26 cellular contexts compared by ENCODE assay signal in genomic region chr7:52271663-52272062, GRCh38.
"Had no signal": no experiment of that assay in that cellular context is flagged by ENCODE, and none has a peak within 500 bp of the region (broad histone marks: within the 10 kb centered on the region; RNA-seq: fewer than 3 reads in every experiment).

No MANE protein-coding gene starts in this region.

- H3K27me3 ChIP-seq: foreskin keratinocyte, heart right ventricle, sigmoid colon, thyroid gland, upper lobe of right lung had no signal

- H3K36me3 ChIP-seq: heart right ventricle, sigmoid colon, thyroid gland, upper lobe of right lung had no signal

- H3K27ac ChIP-seq: foreskin keratinocyte, heart right ventricle, parathyroid adenoma, psoas muscle, sigmoid colon, thyroid gland, upper lobe of right lung had no signal

- H3K9ac ChIP-seq: parathyroid adenoma had no signal

- H3K4me3 ChIP-seq: heart right ventricle, psoas muscle, sigmoid colon, smooth muscle cell, thyroid gland, upper lobe of right lung had no signal

- DNase-seq: activated CD4-positive, alpha-beta memory T cell treated with anti-CD3 and anti-CD28 coated beads, Interleukin-2, amount 10 ng/mL, durations not matched to agents 7 days and 5 days; activated CD4-positive, alpha-beta T cell treated with anti-CD3 and anti-CD28 coated beads for 1 hour; activated CD4-positive, alpha-beta T cell treated with anti-CD3 and anti-CD28 coated beads, Interleukin-2, amount 10 ng/mL, durations not matched to agents 7 days and 5 days; activated CD8-positive, alpha-beta memory T cell treated with anti-CD3 and anti-CD28 coated beads, Interleukin-2, amount 50 U/mL, for 48 hours; activated gamma-delta T cell treated with Interleukin-2 at 50 U/mL for 16 hours; activated naive CD4-positive, alpha-beta T cell treated with anti-CD3 and anti-CD28 coated beads, Interleukin-2, amount 50 U/mL, for 16 hours; activated T-cell treated with anti-CD3 and anti-CD28 coated beads, Interleukin-2, amount 50 U/mL, for 24 hours; amniotic stem cell; caudate nucleus; cortex of kidney; foreskin keratinocyte; heart right ventricle; naive thymus-derived CD4-positive, alpha-beta T cell; nucleus accumbens; psoas muscle; sigmoid colon; stimulated activated CD4-positive, alpha-beta T cell treated with anti-CD3 and anti-CD28 coated beads, Interleukin-1b, Interleukin-23, amount 100 ng/mL, for 48 hours; stimulated activated CD4-positive, alpha-beta T cell treated with anti-CD3 and anti-CD28 coated beads, Interleukin-4, amount 100 ng/mL, for 4 hours; stimulated activated CD8-positive, alpha-beta memory T cell treated with anti-CD3 and anti-CD28 coated beads, Interleukin-4, amount 100 ng/mL, for 48 hours; stimulated activated naive CD8-positive, alpha-beta T cell treated with anti-CD3 and anti-CD28 coated beads, Interleukin-15, amount 100 ng/mL, for 72 hours; thyroid gland; upper lobe of right lung had no signal

- H3K4me2 ChIP-seq: smooth muscle cell had no signal

- H3K9me3 ChIP-seq: psoas muscle, sigmoid colon, thyroid gland, upper lobe of right lung had no signal

- ATAC-seq: esophagus mucosa; foreskin keratinocyte; heart right ventricle; naive thymus-derived CD4-positive, alpha-beta T cell; psoas muscle; stimulated activated memory B cell treated with anti-CD40 and anti-IgM and Interleukin-4, amounts not matched to agents 10 μg/mL and 1 μg/mL and 100 μg/mL, for 72 hours; stimulated activated naive CD8-positive, alpha-beta T cell treated with anti-CD3 and anti-CD28 coated beads, Interleukin-15, amount 100 ng/mL, for 72 hours; upper lobe of right lung had no signal

- H3K4me1 ChIP-seq: foreskin keratinocyte, heart right ventricle, parathyroid adenoma, psoas muscle, sigmoid colon, thyroid gland, upper lobe of right lung had no signal

- H3K79me2 ChIP-seq: parathyroid adenoma had no signal

- H2AFZ ChIP-seq: parathyroid adenoma had no signal
